In genomic region chr14:76115010-76115422, GRCh38 we compare ENCODE assay signal across 1 cellular context.
TF ChIP-seq lines count a peak whose summit lies in the region.

No MANE protein-coding gene starts in this region.

TF ChIP-seq in WTC11, 78 proteins besides CTCF, POLR2A, EP300 and RAD21 (continued from another document):
- TF ChIP-seq USF2 (CRISPR knock-in tag; IDR thresholded peaks at IDR 0.05) (no peak), ATF3 (CRISPR knock-in tag; conservative IDR thresholded peaks at IDR 0.05) (no peak), PRRX2 (CRISPR knock-in tag; IDR thresholded peaks at IDR 0.05) (no peak), NFATC4 (CRISPR knock-in tag; IDR thresholded peaks at IDR 0.05) (no peak), ZSCAN18 (CRISPR knock-in tag; IDR thresholded peaks at IDR 0.05) (no peak), IRF2 (CRISPR knock-in tag; IDR thresholded peaks at IDR 0.05; ENCODE audit: borderline replicate concordance, low read depth) (no peak), FOXP4 (CRISPR knock-in tag; IDR thresholded peaks at IDR 0.05) (peak; percentile 50; the same call in 1 of the 2 replicates), MAX (CRISPR knock-in tag; IDR thresholded peaks at IDR 0.05) (0 out of 2 replicates have a peak, but pooled peaks have one; percentile 33), ZNF219 (CRISPR knock-in tag; IDR thresholded peaks at IDR 0.05; ENCODE audit: borderline replicate concordance) (no peak), TP53 (CRISPR knock-in tag; IDR thresholded peaks at IDR 0.05) (no peak), KAT7 (CRISPR knock-in tag; IDR thresholded peaks at IDR 0.05; ENCODE audit: borderline replicate concordance) (no peak), CDX4 (CRISPR knock-in tag; IDR thresholded peaks at IDR 0.05; ENCODE audit: borderline replicate concordance) (no peak), AFF4 (CRISPR knock-in tag; IDR thresholded peaks at IDR 0.05; ENCODE audit: borderline replicate concordance) (no peak), USF1 (CRISPR knock-in tag; IDR thresholded peaks at IDR 0.05) (no peak)
